17 cellular contexts compared by ENCODE assay signal in the genomic region with DNA sequence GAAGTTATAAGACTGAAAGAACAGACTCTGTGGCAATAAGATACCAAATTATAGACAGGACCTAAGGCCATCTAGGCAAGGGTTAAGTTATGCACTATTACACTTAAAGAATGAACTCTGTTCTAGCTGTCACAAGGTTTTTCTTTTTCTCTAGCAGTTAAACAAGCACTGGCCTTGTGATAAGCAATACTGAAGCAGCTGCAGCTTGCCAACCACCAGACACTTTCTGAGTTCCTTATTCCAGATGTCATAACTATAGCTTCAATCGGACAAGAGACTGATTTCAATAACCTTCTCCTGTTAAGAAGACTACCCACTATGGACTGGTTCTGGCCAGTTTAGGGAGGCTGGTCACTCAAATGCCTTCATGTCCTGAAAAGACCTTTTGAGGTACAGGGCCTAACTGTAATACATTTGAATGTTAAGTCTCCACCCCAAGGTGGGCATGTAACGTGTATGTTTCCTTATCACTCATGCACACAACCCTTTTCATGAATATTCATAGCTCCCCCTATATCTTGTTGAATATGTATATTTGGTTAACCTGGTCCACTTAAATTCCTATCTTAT.
"Had no signal": no experiment of that assay in that cellular context is flagged by ENCODE, and none has a peak within 500 bp of the region (broad histone marks: within the 10 kb centered on the region; RNA-seq: fewer than 3 reads in every experiment).

No MANE protein-coding gene starts in this region.

- H3K4me3 ChIP-seq: ovary, sigmoid colon, SK-N-MC, tibial artery had no signal

- H3K4me1 ChIP-seq: sigmoid colon had no signal

- DNase-seq: activated B cell treated with CpG ODN at 0.5 μM for 24 hours; activated CD4-positive, alpha-beta T cell treated with anti-CD3 and anti-CD28 coated beads, Interleukin-2, amount 10 ng/mL, durations not matched to agents 24 days and 14 days; activated naive CD8-positive, alpha-beta T cell treated with anti-CD3 and anti-CD28 coated beads, Interleukin-2, amount 10 ng/mL, durations not matched to agents 7 days and 5 days; aorta; effector memory CD8-positive, alpha-beta T cell; hypothalamus; kidney glomerular epithelial cell; ovary; sigmoid colon; stimulated activated CD4-positive, alpha-beta T cell treated with anti-CD3 and anti-CD28 coated beads, Interleukin-12 subunit alpha, Interleukin-12 subunit beta, amount 100 ng/mL, for 4 hours; stimulated activated CD4-positive, alpha-beta T cell treated with anti-CD3 and anti-CD28 coated beads, Interleukin-2, amount 100 ng/mL, for 24 hours; T-helper 1 cell; T1000; tibial artery had no signal

- ATAC-seq: effector memory CD8-positive, alpha-beta T cell; stimulated activated memory B cell treated with anti-CD40 and anti-IgM and Interleukin-4, amounts not matched to agents 10 μg/mL and 1 μg/mL and 100 μg/mL, for 72 hours had no signal

- H3K27me3 ChIP-seq: ovary, sigmoid colon, tibial artery had no signal

- H3K36me3 ChIP-seq: ovary, sigmoid colon, tibial artery had no signal

- H3K27ac ChIP-seq: epithelial cell of prostate, ovary, sigmoid colon, SK-N-MC, tibial artery had no signal

- H3K9me3 ChIP-seq: ovary, sigmoid colon, tibial artery had no signal
